In the genomic region with DNA sequence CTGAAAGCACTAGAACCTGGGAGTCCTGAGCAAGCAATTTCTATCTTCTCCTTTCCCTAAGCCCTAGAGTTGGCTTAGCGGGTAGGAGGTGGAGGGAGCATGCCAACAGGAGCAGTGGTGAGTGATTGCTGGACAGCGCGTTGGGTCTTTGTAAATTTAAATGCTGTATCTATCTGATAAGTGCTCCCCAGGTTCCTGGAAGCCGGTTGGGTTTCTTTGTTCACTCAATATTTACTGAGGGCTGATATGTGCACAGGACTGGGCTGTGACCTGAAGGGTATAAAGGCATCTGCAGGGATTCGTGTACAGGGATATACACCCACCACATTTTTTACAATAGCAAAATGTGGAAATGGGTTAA, we compare ENCODE assay signal across 12 cellular contexts. TPM values are rescaled to one million over a fixed set of nuclear protein-coding genes. Genes with fewer than 3 reads are reported as not detected.
DNase-seq lines count a peak whose midpoint lies in the region; TF ChIP-seq lines count a peak whose summit lies in the region.
"Had no signal": no experiment of that assay in that cellular context is flagged by ENCODE, and none has a peak within 500 bp of the region (broad histone marks: within the 10 kb centered on the region; RNA-seq: fewer than 3 reads in every experiment).

No MANE protein-coding gene starts in this region.

- 83 to 88% methylated on average over 5 of the region's 5 CpGs for WGBS in tibial nerve, 2 donors

- no peak for DNase-seq in T-helper 1 cell
- DNase-seq in RWPE1 (ENCODE audit: low spot score) = no peak
- DNase-seq in fibroblast of the aortic adventitia (ENCODE audit: low read depth) = no peak
- no peak for DNase-seq in OCI-M2 (lab: John Stamatoyannopoulos, UW; ENCODE audit: unreplicated experiment)
- no peak for DNase-seq in HEK293T (ENCODE audit: extremely low spot score)
- no peak for DNase-seq in tibial nerve (ENCODE audit: low spot score in 2 of 2)
- DNase-seq: activated CD4-positive, CD25-positive, alpha-beta regulatory T cell treated with anti-CD3 and anti-CD28 coated beads, Interleukin-2, amount 50 U/mL, for 72 hours; hypothalamus; stimulated activated CD4-positive, alpha-beta T cell treated with anti-CD3 and anti-CD28 coated beads, Interleukin-12 subunit alpha, Interleukin-12 subunit beta, amount 100 ng/mL, for 4 hours had no signal

- H3K27me3 ChIP-seq in parathyroid adenoma (ENCODE audit: control insufficient read depth, insufficient read depth, low read length) (no peaks in the 10 kb centered on the region), tibial nerve (no peaks in the 10 kb centered on the region)

- H3K9ac ChIP-seq in parathyroid adenoma = no peak overlapping the region

- peaks cover 10% of the 10 kb centered on the region for H3K79me2 ChIP-seq in parathyroid adenoma

- CTCF ChIA-PET in RWPE1 (lab: Yijun Ruan, JAX) (no interaction called here), HEK293T (lab: Yijun Ruan, JAX) (interaction anchor here (0.7 kb wide), 1 partner anchor 8 kb away, joined by 3 read pairs; no protein-coding TSS in a partner anchor)

- H3K36me3 ChIP-seq in parathyroid adenoma (ENCODE audit: control insufficient read depth, insufficient read depth, low read length) (no peaks in the 10 kb centered on the region), tibial nerve (no peaks in the 10 kb centered on the region)
- H3K36me3 ChIP-seq: cardiac muscle cell had no signal

- H3K4me3 Mint-ChIP-seq in T-helper 1 cell treated with Interleukin-12 subunit alpha and Interleukin-12 subunit beta and Interleukin-4 antibody, amounts not matched to agents 30 μg/mL and 1 μg/mL, for 36 hours = peak overlapping the region; percentile 83

- H3K4me1 Mint-ChIP-seq in T-helper 1 cell treated with Interleukin-12 subunit alpha and Interleukin-12 subunit beta and Interleukin-4 antibody, amounts not matched to agents 30 μg/mL and 1 μg/mL, for 36 hours (ENCODE audit: low read depth) = peaks cover 40% of the 10 kb centered on the region

- no peak for TF ChIP-seq EP300 in tibial nerve (IDR thresholded peaks at IDR 0.05)

- H3K4me2 ChIP-seq in parathyroid adenoma (ENCODE audit: low read length) = peak overlapping the region; percentile 75

- no peak for TF ChIP-seq POLR2A in tibial nerve (IDR thresholded peaks at IDR 0.05)

- peaks cover 3% of the 10 kb centered on the region for H3K36me3 Mint-ChIP-seq in T-helper 1 cell treated with Interleukin-12 subunit alpha and Interleukin-12 subunit beta and Interleukin-4 antibody, amounts not matched to agents 30 μg/mL and 1 μg/mL, for 36 hours (ENCODE audit: low read depth)

- H3K27ac ChIP-seq in RWPE1 (peak overlapping the region; percentile 82; the same call in 1 of the 2 replicates), parathyroid adenoma (no peak overlapping the region), tibial nerve (no peak overlapping the region)
- H3K27ac ChIP-seq: cardiac muscle cell had no signal

- peak overlapping the region; percentile 95 for H3K4me3 ChIP-seq in fibroblast of the aortic adventitia (ENCODE audit: low read depth, low read length)
- peak overlapping the region; percentile 74 for H3K4me3 ChIP-seq in parathyroid adenoma (ENCODE audit: low read depth, low read length)
- peak overlapping the region in 1 of 4 donors; percentile 82 for H3K4me3 ChIP-seq in tibial nerve
- H3K4me3 ChIP-seq: cardiac muscle cell had no signal

- H3K27me3 Mint-ChIP-seq in T-helper 1 cell treated with Interleukin-12 subunit alpha and Interleukin-12 subunit beta and Interleukin-4 antibody, amounts not matched to agents 30 μg/mL and 1 μg/mL, for 36 hours (ENCODE audit: low read depth) = no peaks in the 10 kb centered on the region

- peaks cover 7% of the 10 kb centered on the region for H3K4me1 ChIP-seq in parathyroid adenoma
- peaks cover 0 to 47% (median 6%) of the 10 kb centered on the region in 4 donors for H3K4me1 ChIP-seq in tibial nerve

- TF ChIP-seq CTCF in RWPE1 (conservative IDR thresholded peaks at IDR 0.05; ENCODE audit: low read depth) (no peak), fibroblast of the aortic adventitia (IDR thresholded peaks at IDR 0.05; ENCODE audit: insufficient read depth, low read length) (no peak), parathyroid adenoma (IDR thresholded peaks at IDR 0.05) (no peak), tibial nerve (IDR thresholded peaks at IDR 0.05) (no peak)

- no peaks in the 10 kb centered on the region for H3K9me3 Mint-ChIP-seq in T-helper 1 cell treated with Interleukin-12 subunit alpha and Interleukin-12 subunit beta and Interleukin-4 antibody, amounts not matched to agents 30 μg/mL and 1 μg/mL, for 36 hours

- no peak overlapping the region for H2AFZ ChIP-seq in parathyroid adenoma

- H3K27ac Mint-ChIP-seq in T-helper 1 cell treated with Interleukin-12 subunit alpha and Interleukin-12 subunit beta and Interleukin-4 antibody, amounts not matched to agents 30 μg/mL and 1 μg/mL, for 36 hours = no peak overlapping the region

- POLR2A ChIA-PET in RWPE1 (lab: Yijun Ruan, JAX; ENCODE audit: low non-redundant PET) (no interaction called here), HEK293T (lab: Yijun Ruan, JAX) (interaction anchor here (2.6 kb wide), 1 partner anchor 8 kb away, joined by 13 read pairs; no protein-coding TSS in a partner anchor)

- H3K9me3 ChIP-seq in parathyroid adenoma (ENCODE audit: control insufficient read depth, low read length) = no peaks in the 10 kb centered on the region
- no peaks in the 10 kb centered on the region for H3K9me3 ChIP-seq in tibial nerve

TF ChIP-seq in HEK293T, 16 proteins besides CTCF, POLR2A, EP300 and RAD21:
- TF ChIP-seq, protein P1, sequence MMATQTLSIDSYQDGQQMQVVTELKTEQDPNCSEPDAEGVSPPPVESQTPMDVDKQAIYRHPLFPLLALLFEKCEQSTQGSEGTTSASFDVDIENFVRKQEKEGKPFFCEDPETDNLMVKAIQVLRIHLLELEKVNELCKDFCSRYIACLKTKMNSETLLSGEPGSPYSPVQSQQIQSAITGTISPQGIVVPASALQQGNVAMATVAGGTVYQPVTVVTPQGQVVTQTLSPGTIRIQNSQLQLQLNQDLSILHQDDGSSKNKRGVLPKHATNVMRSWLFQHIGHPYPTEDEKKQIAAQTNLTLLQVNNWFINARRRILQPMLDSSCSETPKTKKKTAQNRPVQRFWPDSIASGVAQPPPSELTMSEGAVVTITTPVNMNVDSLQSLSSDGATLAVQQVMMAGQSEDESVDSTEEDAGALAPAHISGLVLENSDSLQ (IDR thresholded peaks at IDR 0.05) = no peak
- no peak for TF ChIP-seq SP1 (IDR thresholded peaks at IDR 0.05)
- no peak for TF ChIP-seq SUZ12 (IDR thresholded peaks at IDR 0.05)
- no peak for TF ChIP-seq HDGF (IDR thresholded peaks at IDR 0.05; ENCODE audit: borderline replicate concordance)
- no peak for TF ChIP-seq ELF4 (IDR thresholded peaks at IDR 0.05)
- no peak for TF ChIP-seq FOXA1 (IDR thresholded peaks at IDR 0.05)
- TF ChIP-seq FOXM1 (IDR thresholded peaks at IDR 0.05; ENCODE audit: borderline replicate concordance) = no peak
- no peak for TF ChIP-seq TARDBP (IDR thresholded peaks at IDR 0.05)
- TF ChIP-seq L3MBTL2 (conservative IDR thresholded peaks at IDR 0.05) = no peak

RNA-seq across cellular contexts. Expression of a gene that starts 2.2 kb away (rescaled TPM):
- total RNA-seq in fibroblast of the aortic adventitia (ENCODE audit: low replicate concordance) = 43.9 and 59.1 TPM in 2 replicates
- total RNA-seq in tibial nerve = 10 to 100 TPM; 18.3 to 41.0 (median 20.3) TPM

RNA-seq across cellular contexts. Expression of a gene that starts 41.4 kb away (rescaled TPM):
- 0.18 and 0.41 TPM in 2 replicates for total RNA-seq in fibroblast of the aortic adventitia (ENCODE audit: low replicate concordance)
- 10 to 100 TPM in 2 of 4 donors, 1 to 10 TPM in 2; 6.7 to 19.7 (median 13.1) TPM for total RNA-seq in tibial nerve
